Comparison of ENCODE assay signal across 1 cellular context in the genomic region with DNA sequence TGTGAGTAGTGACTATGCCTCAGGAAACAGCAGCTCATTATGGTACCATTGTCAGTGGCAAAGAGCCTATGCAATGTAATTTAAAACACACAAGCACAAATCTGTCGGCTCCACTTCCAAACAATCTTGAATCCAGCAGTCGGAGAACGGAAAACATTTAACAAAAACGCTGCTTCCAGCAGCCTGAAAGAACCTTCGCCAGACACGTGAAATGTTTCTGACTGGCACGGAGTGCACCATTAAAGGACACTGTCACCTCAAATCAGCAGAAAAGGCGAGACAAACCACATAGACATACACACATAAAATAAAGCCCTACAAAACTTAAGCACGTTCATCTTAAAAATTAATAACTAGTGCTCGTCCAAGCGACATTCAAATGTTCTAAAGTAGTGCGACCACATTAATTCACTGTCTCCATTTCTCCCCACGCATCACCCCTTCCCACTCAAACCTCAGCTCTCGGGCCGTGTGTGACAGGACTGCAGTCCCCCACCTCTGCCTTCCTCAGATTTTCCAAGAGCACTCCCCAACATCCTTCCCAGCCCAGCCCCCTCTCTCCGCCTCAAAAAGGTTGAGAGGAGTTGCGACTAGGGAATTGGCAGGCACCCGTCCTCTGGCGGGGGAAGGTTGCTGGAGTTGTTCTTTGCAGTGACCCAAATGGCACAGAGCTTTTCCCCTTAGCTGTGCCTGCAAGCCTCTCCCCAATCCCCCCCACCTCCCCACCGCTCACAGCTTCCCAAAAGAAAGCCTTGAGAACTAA.
TF ChIP-seq lines count a peak whose summit lies in the region.

No MANE protein-coding gene starts in this region.

TF ChIP-seq in H1, 55 proteins besides CTCF, POLR2A, EP300 and RAD21:
- TF ChIP-seq SIX5 (IDR thresholded peaks at IDR 0.05; ENCODE audit: low read depth, low read length) (no peak), HDAC2 (IDR thresholded peaks at IDR 0.05; ENCODE audit: borderline replicate concordance in 1 of 2, low read depth in 2 of 2, low read length in 2 of 2) (no peak; a peak in 1 of 4 replicates), TEAD4 (IDR thresholded peaks at IDR 0.05; ENCODE audit: low read depth, low read length) (no peak), TAF7 (optimal IDR thresholded peaks at IDR 0.05; ENCODE audit: borderline replicate concordance, low read depth, low read length) (no peak), EZH2 (IDR thresholded peaks at IDR 0.05; ENCODE audit: low read depth, low read length, severe bottlenecking) (no peak), KDM5A (IDR thresholded peaks at IDR 0.05; ENCODE audit: low read length) (no peak), ZNF274 (IDR thresholded peaks at IDR 0.05; ENCODE audit: borderline replicate concordance, extremely low read depth, low read length) (no peak), JUND (IDR thresholded peaks at IDR 0.05; ENCODE audit: low read length) (no peak), FOSL1 (IDR thresholded peaks at IDR 0.05; ENCODE audit: insufficient read depth, low read depth, low read length) (no peak), JUN (IDR thresholded peaks at IDR 0.05; ENCODE audit: low read depth, low read length) (no peak), BACH1 (IDR thresholded peaks at IDR 0.05; ENCODE audit: low read length) (no peak), CTBP2 (IDR thresholded peaks at IDR 0.05; ENCODE audit: borderline replicate concordance, insufficient read depth, insufficient read length, low read length) (no peak), POLR2AphosphoS5 (IDR thresholded peaks at IDR 0.05; ENCODE audit: low read depth, low read length) (no peak), CREB1 (IDR thresholded peaks at IDR 0.05) (no peak), CHD2 (IDR thresholded peaks at IDR 0.05; ENCODE audit: low read length) (no peak)
- TF ChIP-seq, protein P1, sequence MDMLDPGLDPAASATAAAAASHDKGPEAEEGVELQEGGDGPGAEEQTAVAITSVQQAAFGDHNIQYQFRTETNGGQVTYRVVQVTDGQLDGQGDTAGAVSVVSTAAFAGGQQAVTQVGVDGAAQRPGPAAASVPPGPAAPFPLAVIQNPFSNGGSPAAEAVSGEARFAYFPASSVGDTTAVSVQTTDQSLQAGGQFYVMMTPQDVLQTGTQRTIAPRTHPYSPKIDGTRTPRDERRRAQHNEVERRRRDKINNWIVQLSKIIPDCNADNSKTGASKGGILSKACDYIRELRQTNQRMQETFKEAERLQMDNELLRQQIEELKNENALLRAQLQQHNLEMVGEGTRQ (IDR thresholded peaks at IDR 0.05; ENCODE audit: low read length): no peak
